In genomic region chr14:51006781-51007211, GRCh38 we compare ENCODE assay signal across 7 cellular contexts.
DNase-seq lines count a peak whose midpoint lies in the region; TF ChIP-seq lines count a peak whose summit lies in the region.

No MANE protein-coding gene starts in this region.

- no peak for TF ChIP-seq CTCF in WERI-Rb-1 (IDR thresholded peaks at IDR 0.05; ENCODE audit: low read depth, low read length)
- no peak for TF ChIP-seq CTCF in left ventricle myocardium inferior (IDR thresholded peaks at IDR 0.05; ENCODE audit: borderline replicate concordance)

- H3K4me3 ChIP-seq in WERI-Rb-1 (ENCODE audit: low read depth, low read length) (no peak overlapping the region), left ventricle myocardium inferior (no peak overlapping the region)

- H3K9me3 ChIP-seq in WERI-Rb-1 (ENCODE audit: severe bottlenecking): no peaks in the 10 kb centered on the region
- H3K9me3 ChIP-seq in left ventricle myocardium inferior (replicated peaks): no peaks in the 10 kb centered on the region

- H3K27me3 ChIP-seq in WERI-Rb-1 (ENCODE audit: insufficient read depth, low read depth, severe bottlenecking) (no peaks in the 10 kb centered on the region), left ventricle myocardium inferior (ENCODE audit: low read depth) (no peaks in the 10 kb centered on the region)

- DNase-seq in HT1080 (ENCODE audit: low read depth): peak; percentile 88
- peak; percentile 87 for DNase-seq in WERI-Rb-1
- no peak for DNase-seq in left ventricle myocardium inferior
- DNase-seq in stimulated activated naive CD4-positive, alpha-beta T cell (lab: John Stamatoyannopoulos, UW): no peak
- no peak for DNase-seq in NCI-H2196 (lab: John Stamatoyannopoulos, UW; ENCODE audit: unreplicated experiment)
- DNase-seq in GF-D8 (lab: John Stamatoyannopoulos, UW): no peak

- H3K27ac ChIP-seq in WERI-Rb-1 (peak overlapping the region; percentile 74), left ventricle myocardium inferior (replicated peaks) (peak overlapping the region; percentile 37), temporal lobe (ENCODE audit: low read depth, low read length) (peak overlapping the region; percentile 82)

- peaks cover 11% of the 10 kb centered on the region for H3K4me1 ChIP-seq in left ventricle myocardium inferior

- H3K36me3 ChIP-seq in WERI-Rb-1: no peaks in the 10 kb centered on the region; the same call in 1 of the 2 replicates
- no peaks in the 10 kb centered on the region for H3K36me3 ChIP-seq in left ventricle myocardium inferior

- intact Hi-C loops in left ventricle myocardium inferior (cut with micrococcal nuclease): no loop called here

Comparison
In these comparisons a context has a peak if more than half of its experiments do, and no peak if none do; other contexts are left out.
1. DNase-seq: peak in HT1080 (single experiment) and WERI-Rb-1 (single experiment); none in left ventricle myocardium inferior (single experiment), stimulated activated naive CD4-positive, alpha-beta T cell (0 of 6), NCI-H2196 (single experiment) and GF-D8 (single experiment).
2. Peak in every context shown above with its lines, with median percentiles within 50 percentile points of each other: H3K27ac ChIP-seq.